Comparison of ENCODE assay signal across 1 cellular context in genomic region chr17:47895254-47895855, GRCh38.
TF ChIP-seq lines count a peak whose summit lies in the region.

No MANE protein-coding gene starts in this region.

TF ChIP-seq in K562, 482 proteins besides CTCF, POLR2A, EP300 and RAD21 (continued from another document and continues in another):
- no peak for TF ChIP-seq MGA (IDR thresholded peaks at IDR 0.05)
- no peak for TF ChIP-seq ZNF644 (tag; IDR thresholded peaks at IDR 0.05; ENCODE audit: low read depth)
- TF ChIP-seq ARID3B (CRISPR knock-in tag; IDR thresholded peaks at IDR 0.05; ENCODE audit: borderline replicate concordance) = no peak
- TF ChIP-seq ILK (tag; IDR thresholded peaks at IDR 0.05; ENCODE audit: borderline replicate concordance, low read depth) = no peak
- no peak for TF ChIP-seq FOXJ3 (CRISPR knock-in tag; IDR thresholded peaks at IDR 0.05)
- no peak for TF ChIP-seq NR1H2 (CRISPR knock-in tag; IDR thresholded peaks at IDR 0.05)
- TF ChIP-seq ZBTB34 (CRISPR knock-in tag; IDR thresholded peaks at IDR 0.05) = no peak
- peak; percentile 76 for TF ChIP-seq TAF9B (IDR thresholded peaks at IDR 0.05; ENCODE audit: partially characterized antibody)
- TF ChIP-seq USF1 (CRISPR knock-in tag; IDR thresholded peaks at IDR 0.05) = no peak
- TF ChIP-seq ZFX (CRISPR knock-in tag; IDR thresholded peaks at IDR 0.05) = peak; percentile 89
- TF ChIP-seq RHOXF2B (CRISPR knock-in tag; conservative IDR thresholded peaks at IDR 0.05) = no peak
- no peak for TF ChIP-seq NCOA2 (IDR thresholded peaks at IDR 0.05; ENCODE audit: partially characterized antibody in 2 of 2)
- TF ChIP-seq NR0B1 (IDR thresholded peaks at IDR 0.05; ENCODE audit: partially characterized antibody) = no peak
- TF ChIP-seq ZNF398 (CRISPR knock-in tag; IDR thresholded peaks at IDR 0.05) = no peak
- TF ChIP-seq E2F3 (CRISPR knock-in tag; IDR thresholded peaks at IDR 0.05) = no peak; the same call in 1 of the 2 replicates
- TF ChIP-seq HOXB6 (CRISPR knock-in tag; IDR thresholded peaks at IDR 0.05; ENCODE audit: borderline replicate concordance) = no peak
- 0 out of 2 replicates have a peak, but pooled peaks have one; percentile 32 for TF ChIP-seq MTF1 (CRISPR knock-in tag; IDR thresholded peaks at IDR 0.05; ENCODE audit: borderline replicate concordance)
- no peak for TF ChIP-seq CHD4 (IDR thresholded peaks at IDR 0.05; ENCODE audit: insufficient read depth, insufficient replicate concordance, low read depth, low read length, poor library complexity, severe bottlenecking)
- peak; percentile 50 for TF ChIP-seq SAP30 (IDR thresholded peaks at IDR 0.05; ENCODE audit: borderline replicate concordance, insufficient read depth, low read depth, low read length, poor library complexity, severe bottlenecking)
- no peak for TF ChIP-seq FOSL1 (tag; conservative IDR thresholded peaks at IDR 0.05)
- TF ChIP-seq TCF7 (IDR thresholded peaks at IDR 0.05; ENCODE audit: borderline replicate concordance) = 0 out of 2 replicates have a peak, but pooled peaks have one; percentile 26
- no peak for TF ChIP-seq NCOR1 (IDR thresholded peaks at IDR 0.05)
- TF ChIP-seq SMAD1 (IDR thresholded peaks at IDR 0.05; ENCODE audit: low read depth, low read length, partially characterized antibody) = no peak
- no peak for TF ChIP-seq GATAD2B (IDR thresholded peaks at IDR 0.05; ENCODE audit: borderline replicate concordance)
- no peak for TF ChIP-seq CEBPZ (IDR thresholded peaks at IDR 0.05; ENCODE audit: borderline replicate concordance, low read depth, low read length)
- no peak for TF ChIP-seq SFPQ (IDR thresholded peaks at IDR 0.05; ENCODE audit: low read depth, low read length)
- TF ChIP-seq DMBX1 (CRISPR knock-in tag; IDR thresholded peaks at IDR 0.05; ENCODE audit: borderline replicate concordance) = no peak
- no peak for TF ChIP-seq ZBTB1 (CRISPR knock-in tag; IDR thresholded peaks at IDR 0.05; ENCODE audit: borderline replicate concordance, low read depth)
- TF ChIP-seq CCNT2 (IDR thresholded peaks at IDR 0.05; ENCODE audit: borderline replicate concordance, extremely low read depth, insufficient read length, low read depth, low read length) = no peak
- no peak for TF ChIP-seq HDGF (IDR thresholded peaks at IDR 0.05)
- TF ChIP-seq HDAC6 (IDR thresholded peaks at IDR 0.05; ENCODE audit: low read depth, low read length) = no peak
- TF ChIP-seq ZNF175 (CRISPR knock-in tag; IDR thresholded peaks at IDR 0.05; ENCODE audit: low read depth) = no peak
- no peak for TF ChIP-seq EZH2 (IDR thresholded peaks at IDR 0.05; ENCODE audit: borderline replicate concordance, low read depth, low read length)
